ENCODE assay signal across 17 cellular contexts in the genomic region with DNA sequence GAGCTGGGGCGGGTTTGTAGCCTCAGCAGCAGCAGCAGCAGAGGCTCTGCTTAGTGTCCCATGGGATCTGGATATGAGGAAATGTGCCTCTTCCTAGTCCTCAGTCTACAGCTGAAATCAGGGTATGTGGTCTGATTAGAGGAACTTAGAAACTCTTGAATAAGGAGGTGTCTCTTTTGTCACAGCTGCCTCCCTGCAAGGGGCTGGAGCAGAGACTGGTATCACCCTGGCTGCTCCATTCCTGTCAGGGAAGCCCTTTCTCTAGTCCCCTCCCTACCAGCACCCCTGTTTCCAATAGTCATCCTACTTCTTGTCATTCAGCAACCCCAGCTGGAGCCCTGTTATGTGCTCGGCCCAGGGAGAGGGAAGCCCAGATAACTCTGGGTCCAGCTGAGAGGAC. TPM values are rescaled to one million over a fixed set of nuclear protein-coding genes. Genes with fewer than 3 reads are reported as not detected.
A peak's percentile ranks its signal among the peaks of the same experiment; 100 is the strongest.
DNase-seq lines count a peak whose midpoint lies in the region; ATAC-seq, FAIRE-seq and TF ChIP-seq lines count a peak whose summit lies in the region.
"Had no signal": no experiment of that assay in that cellular context is flagged by ENCODE, and none has a peak within 500 bp of the region (broad histone marks: within the 10 kb centered on the region; RNA-seq: fewer than 3 reads in every experiment).

No MANE protein-coding gene starts in this region.

- peak overlapping the region; percentile 24 to 69 for H3K27ac Mint-ChIP-seq in stimulated activated naive CD8-positive, alpha-beta T cell treated with anti-CD3 and anti-CD28 coated beads, Interleukin-15, amount 100 ng/mL, for 72 hours
- H3K27ac Mint-ChIP-seq: CD4-positive, alpha-beta T cell; GM23338 had no signal

- intact Hi-C loops in HepG2 (cut with micrococcal nuclease; ENCODE audit: unreplicated experiment) (no loop called here), gastrocnemius medialis (cut with DNase I; ENCODE audit: low total_unique reads) (no loop called here)

- no peak overlapping the region for H2AFZ ChIP-seq in HepG2 (ENCODE audit: low read length)
- H2AFZ ChIP-seq: GM23338 had no signal

- H3K36me3 ChIP-seq in HepG2 (replicated peaks in 1 of 2; ENCODE audit: control insufficient read depth in 1 of 2, insufficient read depth in 2 of 2, low read length in 2 of 2) (peaks cover 12 to 26% of the 10 kb centered on the region in 2 experiments), gastrocnemius medialis (peaks cover 0 to 9% of the 10 kb centered on the region in 2 donors)

- H3K4me1 Mint-ChIP-seq in stimulated activated naive CD8-positive, alpha-beta T cell treated with anti-CD3 and anti-CD28 coated beads, Interleukin-15, amount 100 ng/mL, for 72 hours, result no peaks in the 10 kb centered on the region

- H3K27me3 ChIP-seq in HepG2 (ENCODE audit: control insufficient read depth in 1 of 2, insufficient read depth in 2 of 2, low read length in 2 of 2) (no peaks in the 10 kb centered on the region), gastrocnemius medialis (no peaks in the 10 kb centered on the region)

- TF ChIP-seq CTCF in HepG2 (CRISPR knock-in tag; IDR thresholded peaks at IDR 0.05), result no peak
- no peak for TF ChIP-seq CTCF in gastrocnemius medialis (IDR thresholded peaks at IDR 0.05 in 4 of 5, conservative IDR thresholded peaks at IDR 0.05 in 1 of 5)

- H3K27ac ChIP-seq in HepG2 (ENCODE audit: extremely low read length, insufficient read depth, low read length), result no peak overlapping the region
- no peak overlapping the region for H3K27ac ChIP-seq in gastrocnemius medialis

- FAIRE-seq in HepG2 (lab: Jason Lieb, UNC), result no peak
- FAIRE-seq: GM12878, GM18507 had no signal

- no peaks in the 10 kb centered on the region for H3K9me3 Mint-ChIP-seq in stimulated activated naive CD8-positive, alpha-beta T cell treated with anti-CD3 and anti-CD28 coated beads, Interleukin-15, amount 100 ng/mL, for 72 hours
- H3K9me3 Mint-ChIP-seq: CD4-positive, alpha-beta T cell; GM23338 had no signal

- POLR2A ChIA-PET in HepG2 (lab: Yijun Ruan, JAX), result no interaction called here

- no peak overlapping the region for H3K4me3 ChIP-seq in HepG2 (replicated peaks in 1 of 3; ENCODE audit: insufficient read depth in 1 of 3, low read depth in 2 of 3, low read length in 3 of 3)
- H3K4me3 ChIP-seq in gastrocnemius medialis, result no peak overlapping the region
- H3K4me3 ChIP-seq: GM12878, GM23338 had no signal

- no peak for DNase-seq in stimulated activated naive CD8-positive, alpha-beta T cell treated with anti-CD3 and anti-CD28 coated beads, Interleukin-15, amount 100 ng/mL, for 72 hours
- DNase-seq in stimulated activated naive CD8-positive, alpha-beta T cell treated with anti-CD3 and anti-CD28 coated beads, Interleukin-15, Interleukin-2, amounts not matched to agents 100 U/mL and 50 U/mL, for 24 hours, result no peak
- peak; percentile 41 for DNase-seq in islet precursor cell
- peak; percentile 30 for DNase-seq in retina
- DNase-seq in cerebellar nuclear complex (lab: John Stamatoyannopoulos, UW), result no peak
- no peak for DNase-seq in HepG2 (ENCODE audit: low spot score)
- DNase-seq in gastrocnemius medialis, result no peak
- DNase-seq: 8988T; AML-193; C1 segment of cervical spinal cord; Calu3; CD4-positive, alpha-beta T cell; DMS 273 treated with DMSO at 0.1 percent for 48 hours; H7 had no signal

- H3K9me3 ChIP-seq in HepG2 (ENCODE audit: low read length) (no peaks in the 10 kb centered on the region), gastrocnemius medialis (no peaks in the 10 kb centered on the region)

- TF ChIP-seq EP300 in HepG2 (IDR thresholded peaks at IDR 0.05; ENCODE audit: low read depth in 2 of 2, low read length in 2 of 2) (no peak), HepG2 (CRISPR knock-in tag; IDR thresholded peaks at IDR 0.05; ENCODE audit: borderline replicate concordance) (no peak)

- CTCF ChIA-PET in HepG2 (lab: Yijun Ruan, JAX; ENCODE audit: low intra/inter-chr PET ratio, low total read pairs), result no interaction called here

- H3K9ac ChIP-seq in HepG2 (ENCODE audit: insufficient read depth, low read depth, low read length), result no peak overlapping the region

- H3K4me1 ChIP-seq in HepG2 (ENCODE audit: insufficient read depth, low read length) (no peaks in the 10 kb centered on the region), gastrocnemius medialis (no peaks in the 10 kb centered on the region)

- in situ Hi-C loops in HepG2 (cut with HindIII; ENCODE audit: extremely low pct_ligation_motif_present, low pct_unique_long_range_greater_than_20kb) (no loop called here), gastrocnemius medialis (cut with MboI; ENCODE audit: low sequenced_read_pairs in 4 of 4) (no loop called here)

- no peaks in the 10 kb centered on the region for H3K27me3 Mint-ChIP-seq in stimulated activated naive CD8-positive, alpha-beta T cell treated with anti-CD3 and anti-CD28 coated beads, Interleukin-15, amount 100 ng/mL, for 72 hours
- H3K27me3 Mint-ChIP-seq: CD4-positive, alpha-beta T cell had no signal

- no TSS peak for BruUV-seq in HepG2 (replicated peaks; lab: Mats Ljungman, UMichigan)

- H3K79me2 ChIP-seq in HepG2 (ENCODE audit: insufficient read depth, low read length), result no peaks in the 10 kb centered on the region

- 100% methylated on average over 2 of the region's 2 CpGs for WGBS in HepG2 (ENCODE audit: low lambda C conversion rate)

- TF ChIP-seq RAD21 in HepG2 (CRISPR knock-in tag; IDR thresholded peaks at IDR 0.05), result no peak

- H3K4me3 Mint-ChIP-seq in stimulated activated naive CD8-positive, alpha-beta T cell treated with anti-CD3 and anti-CD28 coated beads, Interleukin-15, amount 100 ng/mL, for 72 hours, result no peak overlapping the region
- H3K4me3 Mint-ChIP-seq: CD4-positive, alpha-beta T cell; GM23338 had no signal

- ATAC-seq in stimulated activated naive CD8-positive, alpha-beta T cell treated with anti-CD3 and anti-CD28 coated beads, Interleukin-15, amount 100 ng/mL, for 72 hours, result no peak
- no peak for ATAC-seq in stimulated activated naive CD8-positive, alpha-beta T cell treated with anti-CD3 and anti-CD28 coated beads, Interleukin-15, Interleukin-2, amounts not matched to agents 100 U/mL and 50 U/mL, for 24 hours
- ATAC-seq in HepG2 (no peak), gastrocnemius medialis (no peak)
- ATAC-seq: GM12878, GM23338 had no signal

- H3K4me2 ChIP-seq in HepG2 (ENCODE audit: low read depth, low read length), result no peak overlapping the region
- H3K4me2 ChIP-seq: GM23338 had no signal

- no peak for TF ChIP-seq POLR2A in HepG2 (IDR thresholded peaks at IDR 0.05; ENCODE audit: insufficient read depth in 1 of 2, low read depth in 2 of 2, low read length in 2 of 2)
- no peak for TF ChIP-seq POLR2A in gastrocnemius medialis (IDR thresholded peaks at IDR 0.05)

- no peaks in the 10 kb centered on the region for H4K20me1 ChIP-seq in HepG2 (ENCODE audit: insufficient read depth, low read length)

TF ChIP-seq in HepG2, 621 proteins besides CTCF, POLR2A, EP300 and RAD21 (continues in another document):
- TF ChIP-seq ZNF724P (CRISPR knock-in tag; IDR thresholded peaks at IDR 0.05; ENCODE audit: borderline replicate concordance) (no peak), RORA (CRISPR knock-in tag; IDR thresholded peaks at IDR 0.05) (no peak), ZNF121 (CRISPR knock-in tag; IDR thresholded peaks at IDR 0.05) (no peak), NFE2L2 (IDR thresholded peaks at IDR 0.05; ENCODE audit: low read length) (no peak)

RNA-seq across cellular contexts. Expression of a gene that starts 54.3 kb away (rescaled TPM):
- total RNA-seq in HepG2 (2016; rRNA removed; fragmentation: Illumina TruSeq; extraction: Trizol) (9.6 and 15.2 TPM in 2 replicates), gastrocnemius medialis (1 to 10 TPM; 3.4 to 9.2 (median 5.8) TPM)
- total RNA-seq in HepG2 (2016; cell fraction: cytosol; rRNA removed; fragmentation: Illumina TruSeq; extraction: Trizol; ENCODE audit: low read depth), result 14.5 and 15.6 TPM in 2 replicates
- 7.8 and 17.7 TPM in 2 replicates for total RNA-seq in HepG2 (2016; cell fraction: insoluble cytoplasmic fraction; rRNA removed; fragmentation: Illumina TruSeq; extraction: Trizol)
- total RNA-seq in HepG2 (2016; cell fraction: membrane; rRNA removed; fragmentation: Illumina TruSeq; extraction: Trizol), result 7.5 and 7.9 TPM in 2 replicates
- 18.0 and 22.9 TPM in 2 replicates for total RNA-seq in HepG2 (2016; cell fraction: nucleus; rRNA removed; fragmentation: Illumina TruSeq; extraction: Trizol)
- polyA plus RNA-seq in HepG2 (2011; rRNA removed), result 9.8 and 11.4 TPM in 2 replicates
- 4.5 and 5.1 TPM in 2 replicates for polyA plus RNA-seq in HepG2 (2011; cell fraction: cytosol; rRNA removed)
- polyA plus RNA-seq in HepG2 (2011; cell fraction: nucleus; rRNA removed), result 41.9 and 50.5 TPM in 2 replicates
- polyA plus RNA-seq in HepG2 (2012), result 5.9 and 7.9 TPM in 2 replicates
- polyA plus RNA-seq in HepG2 (2016; cell fraction: cytosol; fragmentation: Illumina TruSeq; extraction: Trizol; ENCODE audit: low read depth), result 0.96 and 1.0 TPM in 2 replicates
- polyA plus RNA-seq in HepG2 (2016; cell fraction: insoluble cytoplasmic fraction; fragmentation: Illumina TruSeq; extraction: Trizol; ENCODE audit: low read depth), result 4.9 and 7.5 TPM in 2 replicates
- polyA plus RNA-seq in HepG2 (2016; cell fraction: membrane; fragmentation: Illumina TruSeq; extraction: Trizol; ENCODE audit: low read depth), result 1.5 and 1.6 TPM in 2 replicates
- 40.5 and 41.1 TPM in 2 replicates for polyA plus RNA-seq in HepG2 (2016; cell fraction: nucleus; fragmentation: Illumina TruSeq; extraction: Trizol; ENCODE audit: insufficient read depth, low read depth)
- polyA minus RNA-seq in HepG2 (2011; rRNA and poly(A)+ RNA removed; ENCODE audit: low replicate concordance), result 11.0 and 27.5 TPM in 2 replicates
- 3.5 and 3.7 TPM in 2 replicates for polyA minus RNA-seq in HepG2 (2011; cell fraction: cytosol; rRNA and poly(A)+ RNA removed)
- 14.2 and 17.9 TPM in 2 replicates for polyA minus RNA-seq in HepG2 (2011; cell fraction: nucleus; rRNA and poly(A)+ RNA removed)

Comparison
In these comparisons a context has a peak if more than half of its experiments do, and no peak if none do; other contexts are left out.
1. DNase-seq: peak in islet precursor cell (single experiment) and retina (single experiment); none in stimulated activated naive CD8-positive, alpha-beta T cell treated with anti-CD3 and anti-CD28 coated beads, Interleukin-15, amount 100 ng/mL, for 72 hours (0 of 2), stimulated activated naive CD8-positive, alpha-beta T cell treated with anti-CD3 and anti-CD28 coated beads, Interleukin-15, Interleukin-2, amounts not matched to agents 100 U/mL and 50 U/mL, for 24 hours (single experiment), cerebellar nuclear complex (0 of 2), HepG2 (single experiment) and gastrocnemius medialis (0 of 2).